ENCODE assay signal across 8 cellular contexts in genomic region chr4:2762486-2763370, GRCh38. TPM values are rescaled to one million over a fixed set of nuclear protein-coding genes. Genes with fewer than 3 reads are reported as not detected.
A peak's percentile ranks its signal among the peaks of the same experiment; 100 is the strongest.
DNase-seq lines count a peak whose midpoint lies in the region; ATAC-seq, FAIRE-seq and TF ChIP-seq lines count a peak whose summit lies in the region.
"Not testable (repeated sequence)": the region's sequence is repeated elsewhere in the genome, so short reads cannot be mapped to it uniquely, and the experiment has no call there.

No MANE protein-coding gene starts in this region.

- not testable (repeated sequence) for H4K20me1 ChIP-seq in H1 (replicated peaks in 1 of 2; ENCODE audit: control insufficient read depth in 1 of 2, insufficient read depth in 2 of 2, low read length in 2 of 2)

- H3K4me3 Mint-ChIP-seq in activated CD4-positive, alpha-beta T cell treated with anti-CD3 and anti-CD28 coated beads, Interleukin-2, amount 10 ng/mL, durations not matched to agents 24 days and 14 days, result not testable (repeated sequence)
- peak overlapping the region; percentile 27 for H3K4me3 Mint-ChIP-seq in memory B cell

- not testable (repeated sequence) for H3K9me3 ChIP-seq in body of pancreas; H1 (ENCODE audit: insufficient read depth in 2 of 2, low read depth in 1 of 2, low read length in 1 of 2); neuronal stem cell (replicated peaks in 1 of 2; ENCODE audit: control insufficient read depth in 2 of 2, insufficient read depth in 1 of 2, low read depth in 1 of 2, low read length in 2 of 2); spleen; transverse colon

- H3K23ac ChIP-seq in H1 (ENCODE audit: insufficient read length); neuronal stem cell (ENCODE audit: low read depth, low read length, poor library complexity): not testable (repeated sequence)

- not testable (repeated sequence) for H3K79me2 ChIP-seq in H1 (ENCODE audit: control insufficient read depth in 1 of 2, insufficient read depth in 2 of 2, low read length in 2 of 2)

- H2BK15ac ChIP-seq in H1 (ENCODE audit: low read length); neuronal stem cell (ENCODE audit: low read length): not testable (repeated sequence)

- H3K56ac ChIP-seq in H1 (replicated peaks; ENCODE audit: insufficient read length, low read depth, low read length), result not testable (repeated sequence)

- not testable (repeated sequence) for ATAC-seq in body of pancreas; memory B cell (ENCODE audit: low read depth)

- not testable (repeated sequence) for H3K4me3 ChIP-seq in body of pancreas; H1 (ENCODE audit: extremely low read depth in 1 of 4, insufficient read depth in 2 of 4, low read depth in 3 of 4, low read length in 4 of 4); neuronal stem cell (ENCODE audit: low read length in 2 of 2); spleen; transverse colon

- H3K9ac ChIP-seq in H1 (replicated peaks in 1 of 4; ENCODE audit: extremely low read depth in 1 of 4, low read depth in 3 of 4, low read length in 3 of 4); neuronal stem cell (ENCODE audit: low read depth, low read length, poor library complexity): not testable (repeated sequence)

- H3K27ac ChIP-seq in body of pancreas (peak overlapping the region in 3 of 4 donors; percentile 82 to 93 (median 84)), transverse colon (peak overlapping the region; percentile 82 to 92 (median 88))
- H3K27ac ChIP-seq in H1 (ENCODE audit: low read depth, low read length); neuronal stem cell (replicated peaks; ENCODE audit: low read length); spleen: not testable (repeated sequence)

- 86 to 91% methylated on average over 26 to 29 of the region's 42 CpGs for WGBS in body of pancreas, 2 donors
- WGBS in H1 (ENCODE audit: extremely low coverage in 1 of 2, insufficient coverage in 1 of 2, insufficient read length in 1 of 2, insufficient replicate concordance in 2 of 2, low coverage in 1 of 2, low lambda C conversion rate in 2 of 2, missing lambda C conversion rate in 1 of 2), 2 experiments, result 95% methylated on average over 27 of the region's 42 CpGs; no CpG with 5 or more reads in 1 of the 2 experiments
- WGBS in neuronal stem cell (ENCODE audit: extremely low coverage in 2 of 2, insufficient read length in 2 of 2, insufficient replicate concordance in 1 of 2), 2 donors, result no CpG with 5 or more reads among the region's 42 CpGs
- 93 to 95% (median 94%) methylated on average over 24 to 42 of the region's 42 CpGs for WGBS in spleen, 5 donors
- WGBS in transverse colon (ENCODE audit: low coverage in 1 of 2), 2 donors, result 95 to 100% methylated on average over 2 to 38 of the region's 42 CpGs

- not testable (repeated sequence) for TF ChIP-seq EP300 in H1 (IDR thresholded peaks at IDR 0.05; ENCODE audit: borderline replicate concordance in 1 of 2, low read depth in 2 of 2, low read length in 2 of 2); transverse colon (IDR thresholded peaks at IDR 0.05; ENCODE audit: low read depth)

- not testable (repeated sequence) for H3K23me2 ChIP-seq in H1 (ENCODE audit: low read depth, low read length)

- not testable (repeated sequence) for H3K4me2 ChIP-seq in H1 (ENCODE audit: insufficient read depth in 1 of 2, low read depth in 2 of 2, low read length in 2 of 2); neuronal stem cell (ENCODE audit: insufficient read depth, low read length, poor library complexity, severe bottlenecking)

- H3K36me3 Mint-ChIP-seq in activated CD4-positive, alpha-beta T cell treated with anti-CD3 and anti-CD28 coated beads, Interleukin-2, amount 10 ng/mL, durations not matched to agents 24 days and 14 days (ENCODE audit: low read depth); memory B cell: not testable (repeated sequence)

- not testable (repeated sequence) for H3K36me3 ChIP-seq in body of pancreas (replicated peaks in 1 of 2; ENCODE audit: insufficient read depth in 1 of 2, low read depth in 2 of 2); H1 (ENCODE audit: control insufficient read depth in 2 of 4, insufficient read depth in 4 of 4, low read length in 3 of 4); neuronal stem cell (replicated peaks in 1 of 2; ENCODE audit: control insufficient read depth in 2 of 2, insufficient read depth in 2 of 2, low read length in 2 of 2); spleen; transverse colon

- TF ChIP-seq RAD21 in H1 (IDR thresholded peaks at IDR 0.05 in 1 of 2, conservative IDR thresholded peaks at IDR 0.05 in 1 of 2; ENCODE audit: low read depth in 2 of 2, low read length in 2 of 2), result not testable (repeated sequence)

- H2BK5ac ChIP-seq in H1 (ENCODE audit: low read depth, low read length); neuronal stem cell (ENCODE audit: low read length): not testable (repeated sequence)

- H3K79me1 ChIP-seq in H1 (ENCODE audit: low read depth, low read length); neuronal stem cell (ENCODE audit: low read depth, low read length): not testable (repeated sequence)

- not testable (repeated sequence) for H2AFZ ChIP-seq in H1 (ENCODE audit: low read length); neuronal stem cell (ENCODE audit: low read length)

- H2AK5ac ChIP-seq in H1 (ENCODE audit: low read depth, low read length); neuronal stem cell (ENCODE audit: low read depth, low read length): not testable (repeated sequence)

- H3K4me1 ChIP-seq in body of pancreas (peaks cover 38% of the 10 kb centered on the region), spleen (peaks cover 0 to 35% (median 19%) of the 10 kb centered on the region in 6 donors), transverse colon (peaks cover 4 to 38% (median 24%) of the 10 kb centered on the region in 4 donors)
- H3K4me1 ChIP-seq in H1 (replicated peaks in 1 of 4; ENCODE audit: control insufficient read depth in 3 of 4, insufficient read depth in 4 of 4, low read length in 3 of 4); neuronal stem cell (ENCODE audit: control insufficient read depth in 2 of 2, insufficient read depth in 1 of 2, low read depth in 1 of 2, low read length in 2 of 2): not testable (repeated sequence)

- H3K4ac ChIP-seq in H1 (replicated peaks; ENCODE audit: insufficient read length, low read depth, low read length); neuronal stem cell (ENCODE audit: low read length): not testable (repeated sequence)

- not testable (repeated sequence) for H3K18ac ChIP-seq in H1 (ENCODE audit: extremely low read depth, low read length); neuronal stem cell (ENCODE audit: low read length)

- H3K9me3 Mint-ChIP-seq in activated CD4-positive, alpha-beta T cell treated with anti-CD3 and anti-CD28 coated beads, Interleukin-2, amount 10 ng/mL, durations not matched to agents 24 days and 14 days; memory B cell: not testable (repeated sequence)

- H3K27me3 ChIP-seq in body of pancreas; H1 (replicated peaks in 1 of 4; ENCODE audit: control insufficient read depth in 3 of 4, extremely low read depth in 1 of 4, insufficient read depth in 3 of 4, low read length in 3 of 4); neuronal stem cell (ENCODE audit: control insufficient read depth in 3 of 3, insufficient read depth in 3 of 3, low read depth in 1 of 3, low read length in 3 of 3); spleen (replicated peaks in 1 of 7); transverse colon: not testable (repeated sequence)

- not testable (repeated sequence) for H2BK120ac ChIP-seq in H1 (replicated peaks; ENCODE audit: low read depth, low read length); neuronal stem cell (ENCODE audit: low read depth, low read length)

- not testable (repeated sequence) for H3K14ac ChIP-seq in H1 (ENCODE audit: insufficient read length); neuronal stem cell (ENCODE audit: low read length)

- not testable (repeated sequence) for H3K27me3 Mint-ChIP-seq in activated CD4-positive, alpha-beta T cell treated with anti-CD3 and anti-CD28 coated beads, Interleukin-2, amount 10 ng/mL, durations not matched to agents 24 days and 14 days; memory B cell

- FAIRE-seq in H1 (lab: Jason Lieb, UNC), result not testable (repeated sequence)

- CTCF ChIA-PET in H1 (lab: Charles Lee; ENCODE audit: partially characterized antibody), result interaction anchor here (0.6 to 2.5 kb wide), 30 partner anchors 8 to 201 kb away, joined by 3 to 10 read pairs (median 4); partner anchors contain the start of genes GRK4 and NOP14

- H4K91ac ChIP-seq in H1 (replicated peaks; ENCODE audit: insufficient read length, low read length); neuronal stem cell (ENCODE audit: low read depth, low read length, poor library complexity): not testable (repeated sequence)

- not testable (repeated sequence) for H3K4me1 Mint-ChIP-seq in activated CD4-positive, alpha-beta T cell treated with anti-CD3 and anti-CD28 coated beads, Interleukin-2, amount 10 ng/mL, durations not matched to agents 24 days and 14 days; memory B cell

- not testable (repeated sequence) for TF ChIP-seq POLR2A in body of pancreas (IDR thresholded peaks at IDR 0.05); spleen (IDR thresholded peaks at IDR 0.05); transverse colon (IDR thresholded peaks at IDR 0.05)
- 0 out of 3 replicates have a peak, but pooled peaks of 1 of the 2 experiments have one; percentile 29 for TF ChIP-seq POLR2A in H1 (IDR thresholded peaks at IDR 0.05; ENCODE audit: control extremely low read depth in 1 of 2, low read depth in 2 of 2, low read length in 2 of 2)

- peak; percentile 25 for DNase-seq in ELF-1 (ENCODE audit: low read depth, low spot score)
- DNase-seq in activated CD4-positive, alpha-beta T cell treated with anti-CD3 and anti-CD28 coated beads, Interleukin-2, amount 10 ng/mL, durations not matched to agents 24 days and 14 days, result peak; percentile 61
- DNase-seq in body of pancreas; H1 (ENCODE audit: low read depth in 1 of 2, low spot score in 2 of 2); memory B cell (ENCODE audit: low spot score in 2 of 2); neuronal stem cell (ENCODE audit: low spot score); transverse colon: not testable (repeated sequence)
- peak; percentile 74 for DNase-seq in spleen

- H4K8ac ChIP-seq in H1 (ENCODE audit: extremely low read depth, insufficient read depth, low read length), result peak overlapping the region; percentile 25; the same call in 1 of the 2 replicates
- H4K8ac ChIP-seq in neuronal stem cell (ENCODE audit: low read depth, low read length), result not testable (repeated sequence)

- TF ChIP-seq CTCF in body of pancreas (IDR thresholded peaks at IDR 0.05); H1 (IDR thresholded peaks at IDR 0.05; ENCODE audit: control extremely low read depth in 1 of 3, insufficient read depth in 1 of 3, low read depth in 1 of 3, low read length in 3 of 3); spleen (IDR thresholded peaks at IDR 0.05 in 8 of 11, conservative IDR thresholded peaks at IDR 0.05 in 3 of 11); transverse colon (IDR thresholded peaks at IDR 0.05): not testable (repeated sequence)

- H3K27ac Mint-ChIP-seq in activated CD4-positive, alpha-beta T cell treated with anti-CD3 and anti-CD28 coated beads, Interleukin-2, amount 10 ng/mL, durations not matched to agents 24 days and 14 days, result peak overlapping the region; percentile 58
- H3K27ac Mint-ChIP-seq in memory B cell, result not testable (repeated sequence)

- in situ Hi-C loops in transverse colon (cut with MboI; ENCODE audit: low pct_ligation_motif_present in 1 of 4, low pct_unique_long_range_greater_than_20kb in 1 of 4, low sequenced_read_pairs in 3 of 4), result loop anchor here (10.0 to 25.0 kb wide), 3 partner anchors 175 to 192 kb away; no protein-coding TSS in a partner anchor

- not testable (repeated sequence) for H4K5ac ChIP-seq in H1 (ENCODE audit: insufficient read length, low read depth, low read length)

- POLR2A ChIA-PET in H1 (lab: Charles Lee; ENCODE audit: partially characterized antibody), result interaction anchor here (1.0 to 6.7 kb wide), 14 partner anchors 15 to 180 kb away, joined by 3 to 29 read pairs (median 4); no protein-coding TSS in a partner anchor

- not testable (repeated sequence) for H2BK20ac ChIP-seq in H1 (ENCODE audit: low read length)

- intact Hi-C loops in activated CD4-positive, alpha-beta T cell treated with anti-CD3 and anti-CD28 coated beads, Interleukin-2, amount 10 ng/mL, durations not matched to agents 24 days and 14 days (cut with micrococcal nuclease), result loop anchor here (5.0 kb wide), 2 partner anchors 35 to 80 kb away; partner anchors contain the start of gene ADD1
- intact Hi-C loops in body of pancreas (cut with DNase I) (loop anchor here (10.0 kb wide), 2 partner anchors 82 to 272 kb away; partner anchors contain the start of gene ADD1), spleen (cut with DNase I; ENCODE audit: low total_unique reads) (loop anchor here (10.0 kb wide), 2 partner anchors 52 to 92 kb away; no protein-coding TSS in a partner anchor), transverse colon (cut with DNase I; ENCODE audit: low total_unique reads) (loop anchor here (5.0 to 10.0 kb wide), 3 partner anchors 112 to 282 kb away; no protein-coding TSS in a partner anchor)

- H2BK12ac ChIP-seq in H1 (ENCODE audit: low read depth, low read length) (peak overlapping the region; percentile 35; the same call in 1 of the 2 replicates), neuronal stem cell (ENCODE audit: low read length) (peak overlapping the region; percentile 73)

RNA-seq across cellular contexts. Expression of gene TNIP2, which starts 6.6 kb away (rescaled TPM):
- 98.7 and 99.6 TPM in 2 replicates for total RNA-seq in activated CD4-positive, alpha-beta T cell treated with anti-CD3 and anti-CD28 coated beads, Interleukin-2, amount 10 ng/mL, durations not matched to agents 24 days and 14 days
- total RNA-seq in body of pancreas, result 10 to 100 TPM; 39.7 to 75.8 TPM
- total RNA-seq in H1 (2021; fragmentation: NEBNext Ultra II Directional; extraction: Animal tissue kit (Norgen Biotek cat#: 25700)), result 36.2 and 37.7 TPM in 2 replicates
- polyA plus RNA-seq in H1 (2011; rRNA removed), result 23.7 and 35.7 TPM in 2 replicates
- 41.8 TPM for polyA plus RNA-seq in H1 (2011; cell fraction: cytosol; rRNA removed)
- polyA plus RNA-seq in H1 (2011; cell fraction: nucleus; rRNA removed), result 54.1 TPM
- 26.4 to 39.9 TPM (median 39.1 TPM) in 4 replicates for polyA plus RNA-seq in H1 (2012, experiment 1 of 2)
- polyA plus RNA-seq in H1 (2012, experiment 2 of 2), result 29.2 TPM
- 21.6 TPM for polyA plus RNA-seq in H1 (2013, experiment 1 of 2)
- polyA plus RNA-seq in H1 (2013, experiment 2 of 2), result 23.2 TPM
- 7.9 and 15.5 TPM in 2 replicates for polyA minus RNA-seq in H1 (2011; rRNA and poly(A)+ RNA removed)
- 13.5 TPM for polyA minus RNA-seq in H1 (2011; cell fraction: cytosol; rRNA and poly(A)+ RNA removed)
- 19.3 TPM for polyA minus RNA-seq in H1 (2011; cell fraction: nucleus; rRNA and poly(A)+ RNA removed)
- polyA plus RNA-seq in neuronal stem cell (2013, experiment 1 of 2), result 14.8 TPM
- 15.1 TPM for polyA plus RNA-seq in neuronal stem cell (2013, experiment 2 of 2)
- total RNA-seq in spleen, result 10 to 100 TPM; 35.1 to 52.5 (median 50.4) TPM
- polyA plus RNA-seq in spleen, result 10 to 100 TPM; 32.7 to 53.5 (median 33.2) TPM
- total RNA-seq in transverse colon, result 100 to 1,000 TPM in 3 of 4 donors, 10 to 100 TPM in 1; 91.8 to 203 (median 129) TPM

RNA-seq across cellular contexts. Expression of gene SH3BP2, which starts 30.2 kb away (rescaled TPM):
- 83.9 and 88.5 TPM in 2 replicates for total RNA-seq in activated CD4-positive, alpha-beta T cell treated with anti-CD3 and anti-CD28 coated beads, Interleukin-2, amount 10 ng/mL, durations not matched to agents 24 days and 14 days
- total RNA-seq in body of pancreas (10 to 100 TPM; 29.0 to 33.5 TPM), spleen (100 to 1,000 TPM; 150 to 295 (median 265) TPM), transverse colon (100 to 1,000 TPM in 3 of 4 donors, 10 to 100 TPM in 1; 92.6 to 301 (median 117) TPM)
- total RNA-seq in H1 (2021; fragmentation: NEBNext Ultra II Directional; extraction: Animal tissue kit (Norgen Biotek cat#: 25700)), result 31.4 and 32.4 TPM in 2 replicates
- polyA plus RNA-seq in H1 (2011; rRNA removed) (27.4 and 45.8 TPM in 2 replicates), spleen (100 to 1,000 TPM in 1 of 3 donors, 10 to 100 TPM in 2; 42.0 to 138 (median 43.5) TPM)
- polyA plus RNA-seq in H1 (2011; cell fraction: cytosol; rRNA removed), result 29.6 TPM
- 119 TPM for polyA plus RNA-seq in H1 (2011; cell fraction: nucleus; rRNA removed)
- 18.2 to 28.4 TPM (median 24.8 TPM) in 4 replicates for polyA plus RNA-seq in H1 (2012, experiment 1 of 2)
- polyA plus RNA-seq in H1 (2012, experiment 2 of 2), result 13.6 TPM
- polyA plus RNA-seq in H1 (2013, experiment 1 of 2), result 19.6 TPM
- 18.1 TPM for polyA plus RNA-seq in H1 (2013, experiment 2 of 2)
- 52.4 and 64.8 TPM in 2 replicates for polyA minus RNA-seq in H1 (2011; rRNA and poly(A)+ RNA removed)
- 25.8 TPM for polyA minus RNA-seq in H1 (2011; cell fraction: cytosol; rRNA and poly(A)+ RNA removed)
- polyA minus RNA-seq in H1 (2011; cell fraction: nucleus; rRNA and poly(A)+ RNA removed), result 51.1 TPM
- 8.1 TPM for polyA plus RNA-seq in neuronal stem cell (2013, experiment 1 of 2)
- polyA plus RNA-seq in neuronal stem cell (2013, experiment 2 of 2), result 8.7 TPM
